1 cellular context compared by ENCODE assay signal in the genomic region with DNA sequence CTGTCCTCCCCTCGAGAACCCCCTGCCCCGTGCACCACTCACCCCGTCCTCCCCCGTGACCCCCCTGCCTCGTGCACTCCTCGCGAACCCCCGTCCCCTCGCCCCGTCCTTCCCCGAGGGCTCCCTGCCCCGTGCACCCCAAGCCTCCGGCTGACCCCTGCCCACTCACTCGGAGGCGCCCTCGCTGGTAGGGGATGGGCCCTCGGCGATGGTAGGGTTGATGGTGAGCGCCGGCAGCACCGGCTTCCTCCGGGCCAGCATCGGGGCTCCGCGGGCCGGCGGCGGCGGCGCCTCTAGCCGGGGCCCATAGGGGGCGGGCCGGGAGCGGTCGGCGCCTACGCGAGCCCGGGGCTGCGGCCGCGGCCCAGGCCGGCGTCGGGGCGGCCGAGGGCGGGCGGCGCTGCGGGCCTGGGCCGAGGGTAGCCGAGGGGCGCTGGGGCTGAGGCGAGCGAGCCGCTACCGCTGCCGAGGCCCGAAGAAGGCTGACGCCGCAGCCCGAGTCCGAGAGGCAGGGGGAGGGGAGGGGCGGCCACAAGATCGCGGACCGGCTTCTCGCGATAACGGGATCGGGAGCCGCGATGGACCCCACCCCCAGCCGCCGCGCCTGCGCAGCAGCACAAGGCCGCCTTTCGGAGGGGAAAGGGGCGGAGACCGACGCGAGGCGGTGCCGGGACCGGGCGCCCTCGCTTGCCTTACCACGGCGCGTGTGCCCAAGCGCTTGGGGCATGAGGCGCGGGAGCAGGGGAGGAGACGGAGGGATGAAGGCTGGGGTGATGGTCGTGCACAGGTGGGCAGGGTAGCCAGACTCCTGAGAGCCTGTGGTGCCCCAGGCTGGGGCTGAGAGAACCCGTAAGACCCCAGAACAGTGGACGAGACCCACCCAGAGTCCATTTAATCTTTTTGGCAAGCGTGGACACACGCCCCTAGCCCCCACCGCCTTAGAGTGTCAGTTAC.
TF ChIP-seq lines count a peak whose summit lies in the region.

Gene MAP2K2 (minus strand): TSS at position 508 of the 954 bp plus-strand sequence. CDS start 247 bp downstream, at position 261.

TF ChIP-seq in H1, 55 proteins besides CTCF, POLR2A, EP300 and RAD21 (continues in another document):
- TF ChIP-seq GABPA (IDR thresholded peaks at IDR 0.05; ENCODE audit: borderline replicate concordance, insufficient read depth, low read length) (no peak), CBX8 (IDR thresholded peaks at IDR 0.05; ENCODE audit: borderline replicate concordance, low read depth, low read length) (no peak), TAF7 (optimal IDR thresholded peaks at IDR 0.05; ENCODE audit: borderline replicate concordance, low read depth, low read length) (peak; percentile 76), CTBP2 (IDR thresholded peaks at IDR 0.05; ENCODE audit: borderline replicate concordance, insufficient read depth, insufficient read length, low read length) (no peak), SRF (IDR thresholded peaks at IDR 0.05; ENCODE audit: low read depth, low read length) (no peak), BCL11A (IDR thresholded peaks at IDR 0.05; ENCODE audit: low read depth in 2 of 2, low read length in 2 of 2) (no peak), NRF1 (IDR thresholded peaks at IDR 0.05; ENCODE audit: low read depth, low read length) (peak; percentile 94), CHD1 (IDR thresholded peaks at IDR 0.05; ENCODE audit: low read depth, low read length) (no peak), SIX5 (IDR thresholded peaks at IDR 0.05; ENCODE audit: low read depth, low read length) (no peak), EZH2 (IDR thresholded peaks at IDR 0.05; ENCODE audit: low read depth, low read length, severe bottlenecking) (no peak), MAFK (IDR thresholded peaks at IDR 0.05; ENCODE audit: low read depth, low read length) (no peak), KDM5A (IDR thresholded peaks at IDR 0.05; ENCODE audit: low read length) (no peak), NANOG (IDR thresholded peaks at IDR 0.05; ENCODE audit: insufficient read depth, low read depth, low read length, poor library complexity, severe bottlenecking) (no peak), KDM1A (IDR thresholded peaks at IDR 0.05; ENCODE audit: borderline replicate concordance, low read length) (no peak), HDAC6 (IDR thresholded peaks at IDR 0.05; ENCODE audit: low read depth, low read length) (no peak), ZNF274 (IDR thresholded peaks at IDR 0.05; ENCODE audit: borderline replicate concordance, extremely low read depth, low read length) (no peak), TCF12 (IDR thresholded peaks at IDR 0.05; ENCODE audit: low read depth, low read length) (no peak), GTF2F1 (IDR thresholded peaks at IDR 0.05; ENCODE audit: borderline replicate concordance, low read depth, low read length) (peak; percentile 73; the same call in 1 of the 2 replicates), CEBPB (IDR thresholded peaks at IDR 0.05; ENCODE audit: low read depth, low read length) (no peak), RNF2 (IDR thresholded peaks at IDR 0.05; ENCODE audit: borderline replicate concordance, low read depth, low read length, missing control alignments, poor library complexity, severe bottlenecking) (no peak), BACH1 (IDR thresholded peaks at IDR 0.05; ENCODE audit: low read length) (peak; percentile 32; the same call in 1 of the 2 replicates), PHF8 (conservative IDR thresholded peaks at IDR 0.05; ENCODE audit: low read depth, low read length) (peak; percentile 56), CBX5 (IDR thresholded peaks at IDR 0.05; ENCODE audit: low read depth, low read length) (no peak), SP1 (IDR thresholded peaks at IDR 0.05; ENCODE audit: low read depth, low read length) (0 out of 2 replicates have a peak, but pooled peaks have one; percentile 12), TAF1 (IDR thresholded peaks at IDR 0.05; ENCODE audit: low read depth, low read length) (peak; percentile 91), YY1 (IDR thresholded peaks at IDR 0.05; ENCODE audit: low read depth, low read length) (0 out of 2 replicates have a peak, but pooled peaks have one; percentile 27), RBBP5 (IDR thresholded peaks at IDR 0.05; ENCODE audit: borderline replicate concordance, low read depth, low read length) (no peak), SUZ12 (IDR thresholded peaks at IDR 0.05; ENCODE audit: low read length) (no peak), ASH2L (IDR thresholded peaks at IDR 0.05; ENCODE audit: low read length) (no peak), KDM4A (IDR thresholded peaks at IDR 0.05; ENCODE audit: low read depth, low read length, severe bottlenecking) (peak; percentile 100), CHD7 (IDR thresholded peaks at IDR 0.05; ENCODE audit: insufficient replicate concordance, low read length) (no peak), SIRT6 (IDR thresholded peaks at IDR 0.05; ENCODE audit: low read length) (no peak), EGR1 (IDR thresholded peaks at IDR 0.05; ENCODE audit: borderline replicate concordance, low read depth, low read length) (no peak), MAX (IDR thresholded peaks at IDR 0.05) (peak; percentile 96), USF2 (IDR thresholded peaks at IDR 0.05; ENCODE audit: low read length) (no peak), SAP30 (IDR thresholded peaks at IDR 0.05; ENCODE audit: insufficient read depth, insufficient replicate concordance, low read length) (no peak), SP2 (IDR thresholded peaks at IDR 0.05; ENCODE audit: low read length) (no peak), TEAD4 (IDR thresholded peaks at IDR 0.05; ENCODE audit: low read depth, low read length) (no peak), SIN3A (conservative IDR thresholded peaks at IDR 0.05 in 1 of 2, IDR thresholded peaks at IDR 0.05 in 1 of 2; ENCODE audit: low read depth in 1 of 2, low read length in 2 of 2) (peak in 1 of 2 experiments; percentile 57; a peak in 2 of 4 replicates), RXRA (IDR thresholded peaks at IDR 0.05; ENCODE audit: insufficient read depth, low read depth, low read length) (no peak), CREB1 (IDR thresholded peaks at IDR 0.05) (peak; percentile 39; the same call in 1 of the 2 replicates), BRCA1 (IDR thresholded peaks at IDR 0.05; ENCODE audit: low read depth, low read length) (peak; percentile 99), HDAC2 (IDR thresholded peaks at IDR 0.05; ENCODE audit: borderline replicate concordance in 1 of 2, low read depth in 2 of 2, low read length in 2 of 2) (no peak), FOSL1 (IDR thresholded peaks at IDR 0.05; ENCODE audit: insufficient read depth, low read depth, low read length) (no peak), RFX5 (IDR thresholded peaks at IDR 0.05; ENCODE audit: borderline replicate concordance, low read depth, low read length) (no peak), POLR2AphosphoS5 (IDR thresholded peaks at IDR 0.05; ENCODE audit: low read depth, low read length) (peak; percentile 82), JUND (IDR thresholded peaks at IDR 0.05; ENCODE audit: low read length) (0 out of 2 replicates have a peak, but pooled peaks have one; percentile 8), JUN (IDR thresholded peaks at IDR 0.05; ENCODE audit: low read depth, low read length) (no peak), SP4 (IDR thresholded peaks at IDR 0.05; ENCODE audit: low read length) (0 out of 2 replicates have a peak, but pooled peaks have one; percentile 64), POU5F1 (IDR thresholded peaks at IDR 0.05; ENCODE audit: low read depth, low read length) (no peak), TBP (IDR thresholded peaks at IDR 0.05; ENCODE audit: low read depth, low read length) (peak; percentile 88)
- TF ChIP-seq, protein P1, sequence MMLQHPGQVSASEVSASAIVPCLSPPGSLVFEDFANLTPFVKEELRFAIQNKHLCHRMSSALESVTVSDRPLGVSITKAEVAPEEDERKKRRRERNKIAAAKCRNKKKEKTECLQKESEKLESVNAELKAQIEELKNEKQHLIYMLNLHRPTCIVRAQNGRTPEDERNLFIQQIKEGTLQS (IDR thresholded peaks at IDR 0.05; ENCODE audit: insufficient read depth, low read depth, low read length), result no peak
- TF ChIP-seq, protein P2, sequence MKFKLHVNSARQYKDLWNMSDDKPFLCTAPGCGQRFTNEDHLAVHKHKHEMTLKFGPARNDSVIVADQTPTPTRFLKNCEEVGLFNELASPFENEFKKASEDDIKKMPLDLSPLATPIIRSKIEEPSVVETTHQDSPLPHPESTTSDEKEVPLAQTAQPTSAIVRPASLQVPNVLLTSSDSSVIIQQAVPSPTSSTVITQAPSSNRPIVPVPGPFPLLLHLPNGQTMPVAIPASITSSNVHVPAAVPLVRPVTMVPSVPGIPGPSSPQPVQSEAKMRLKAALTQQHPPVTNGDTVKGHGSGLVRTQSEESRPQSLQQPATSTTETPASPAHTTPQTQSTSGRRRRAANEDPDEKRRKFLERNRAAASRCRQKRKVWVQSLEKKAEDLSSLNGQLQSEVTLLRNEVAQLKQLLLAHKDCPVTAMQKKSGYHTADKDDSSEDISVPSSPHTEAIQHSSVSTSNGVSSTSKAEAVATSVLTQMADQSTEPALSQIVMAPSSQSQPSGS (IDR thresholded peaks at IDR 0.05; ENCODE audit: low read length), result no peak
